ENCODE assay signal across 1 cellular context in the genomic region with DNA sequence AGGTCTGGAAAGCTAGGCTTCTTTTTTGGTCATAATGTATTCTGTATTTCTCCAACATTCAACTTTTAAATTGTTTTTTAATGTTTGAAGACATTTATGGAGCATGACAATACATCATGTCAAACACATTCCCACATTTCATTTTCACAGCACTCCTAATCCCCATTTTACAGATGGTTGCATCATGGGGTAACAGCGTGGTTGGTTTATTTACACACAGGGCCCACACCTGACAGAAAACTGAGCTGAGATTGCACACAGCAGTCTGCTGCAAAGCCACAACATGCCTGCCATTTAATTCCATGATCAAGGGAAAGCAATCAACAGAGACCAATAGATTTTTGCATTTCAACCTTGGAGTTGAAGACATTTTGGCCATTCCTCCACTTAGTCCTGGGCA.
TF ChIP-seq lines count a peak whose summit lies in the region.

No MANE protein-coding gene starts in this region.

TF ChIP-seq in K562, 482 proteins besides CTCF, POLR2A, EP300 and RAD21 (continued from another document):
- TF ChIP-seq SMARCB1 (IDR thresholded peaks at IDR 0.05; ENCODE audit: insufficient read length, low read depth) (no peak), CEBPG (CRISPR knock-in tag; IDR thresholded peaks at IDR 0.05) (no peak), CEBPG (tag; conservative IDR thresholded peaks at IDR 0.05 in 1 of 2, IDR thresholded peaks at IDR 0.05 in 1 of 2) (peak; percentile 41 to 85), GTF2A2 (tag; IDR thresholded peaks at IDR 0.05) (no peak), NONO (IDR thresholded peaks at IDR 0.05; ENCODE audit: low read depth in 2 of 2, low read length in 1 of 2) (no peak), ZNF75A (CRISPR knock-in tag; IDR thresholded peaks at IDR 0.05) (no peak)
- TF ChIP-seq, protein P1, sequence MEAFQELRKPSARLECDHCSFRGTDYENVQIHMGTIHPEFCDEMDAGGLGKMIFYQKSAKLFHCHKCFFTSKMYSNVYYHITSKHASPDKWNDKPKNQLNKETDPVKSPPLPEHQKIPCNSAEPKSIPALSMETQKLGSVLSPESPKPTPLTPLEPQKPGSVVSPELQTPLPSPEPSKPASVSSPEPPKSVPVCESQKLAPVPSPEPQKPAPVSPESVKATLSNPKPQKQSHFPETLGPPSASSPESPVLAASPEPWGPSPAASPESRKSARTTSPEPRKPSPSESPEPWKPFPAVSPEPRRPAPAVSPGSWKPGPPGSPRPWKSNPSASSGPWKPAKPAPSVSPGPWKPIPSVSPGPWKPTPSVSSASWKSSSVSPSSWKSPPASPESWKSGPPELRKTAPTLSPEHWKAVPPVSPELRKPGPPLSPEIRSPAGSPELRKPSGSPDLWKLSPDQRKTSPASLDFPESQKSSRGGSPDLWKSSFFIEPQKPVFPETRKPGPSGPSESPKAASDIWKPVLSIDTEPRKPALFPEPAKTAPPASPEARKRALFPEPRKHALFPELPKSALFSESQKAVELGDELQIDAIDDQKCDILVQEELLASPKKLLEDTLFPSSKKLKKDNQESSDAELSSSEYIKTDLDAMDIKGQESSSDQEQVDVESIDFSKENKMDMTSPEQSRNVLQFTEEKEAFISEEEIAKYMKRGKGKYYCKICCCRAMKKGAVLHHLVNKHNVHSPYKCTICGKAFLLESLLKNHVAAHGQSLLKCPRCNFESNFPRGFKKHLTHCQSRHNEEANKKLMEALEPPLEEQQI (IDR thresholded peaks at IDR 0.05): no peak
